In the genomic region with DNA sequence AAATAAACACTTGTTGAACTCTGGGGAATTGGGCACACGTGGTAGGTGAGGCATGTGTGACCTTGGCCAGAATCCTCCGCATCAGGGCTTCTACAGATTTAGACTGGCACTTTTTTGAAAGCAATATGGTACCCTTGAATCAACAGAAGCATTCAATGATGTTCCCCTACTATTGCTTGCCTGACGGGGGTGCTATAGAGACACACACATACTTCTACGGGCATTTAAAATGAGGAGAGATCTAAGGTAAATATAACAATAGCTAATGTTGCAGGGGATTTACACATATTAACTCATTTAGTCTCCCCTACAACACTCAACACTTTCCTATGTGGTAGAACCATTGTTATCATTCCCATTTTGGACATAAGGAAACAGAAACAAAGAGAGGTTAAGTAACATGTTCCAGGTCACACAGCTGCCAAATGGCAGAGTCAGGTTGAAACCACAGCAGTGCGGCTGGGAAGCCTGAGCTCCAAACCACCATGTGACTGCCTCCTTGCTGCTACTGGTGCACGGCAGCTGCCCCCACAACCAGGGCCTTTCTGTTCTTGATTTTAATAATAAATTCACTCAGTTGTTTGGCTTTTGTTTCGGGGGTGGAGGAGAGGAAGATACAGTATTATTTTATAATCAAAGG, we compare ENCODE assay signal across 9 cellular contexts.
DNase-seq lines count a peak whose midpoint lies in the region; ATAC-seq, FAIRE-seq and TF ChIP-seq lines count a peak whose summit lies in the region.
"Had no signal": no experiment of that assay in that cellular context is flagged by ENCODE, and none has a peak within 500 bp of the region (broad histone marks: within the 10 kb centered on the region; RNA-seq: fewer than 3 reads in every experiment).

No MANE protein-coding gene starts in this region.

- H3K9me3 Mint-ChIP-seq in central memory CD8-positive, alpha-beta T cell: no peaks in the 10 kb centered on the region

- peaks cover under 1% of the 10 kb centered on the region for H3K27me3 Mint-ChIP-seq in central memory CD8-positive, alpha-beta T cell

- no peaks in the 10 kb centered on the region for H3K36me3 Mint-ChIP-seq in central memory CD8-positive, alpha-beta T cell (ENCODE audit: insufficient read depth)

- peaks cover 10% of the 10 kb centered on the region for H3K4me1 Mint-ChIP-seq in central memory CD8-positive, alpha-beta T cell

- peak; percentile 85 for FAIRE-seq in GM12891 (lab: Jason Lieb, UNC)

- peak overlapping the region; percentile 23 for H3K4me3 Mint-ChIP-seq in central memory CD8-positive, alpha-beta T cell

- H3K27ac Mint-ChIP-seq in central memory CD8-positive, alpha-beta T cell (ENCODE audit: low read depth): no peak overlapping the region

- DNase-seq in GM12891 (ENCODE audit: insufficient read length, low spot score) (no peak), NCI-H446 treated with DMSO at 0.1 percent for 48 hours (lab: John Stamatoyannopoulos, UW) (no peak), GF-D8 (lab: John Stamatoyannopoulos, UW) (no peak), NOMO-1 treated with DMSO at 0.1 percent for 48 hours (lab: John Stamatoyannopoulos, UW; ENCODE audit: unreplicated experiment) (no peak), RPMI8226 (no peak)
- no peak for DNase-seq in central memory CD8-positive, alpha-beta T cell (ENCODE audit: low spot score in 2 of 2)
- DNase-seq: GDM1 had no signal

- ATAC-seq in GM19452 (IDR thresholded peaks at IDR 0.05; ENCODE audit: unreplicated experiment) (peak; percentile 72), HG03060 (IDR thresholded peaks at IDR 0.05; ENCODE audit: low read depth, unreplicated experiment) (peak; percentile 56)
- peak; percentile 14 for ATAC-seq in central memory CD8-positive, alpha-beta T cell (replicated peaks; ENCODE audit: extremely low read depth, poor library complexity, severe bottlenecking)

- no peak for TF ChIP-seq POLR2A in GM12891 (IDR thresholded peaks at IDR 0.05; ENCODE audit: low read depth, low read length)

TF ChIP-seq in GM12891, 5 proteins besides CTCF, POLR2A, EP300 and RAD21:
- TF ChIP-seq SPI1 (IDR thresholded peaks at IDR 0.05; ENCODE audit: low read depth, low read length) (no peak), POU2F2 (IDR thresholded peaks at IDR 0.05; ENCODE audit: low read depth, low read length) (peak; percentile 24; the same call in 1 of the 2 replicates), TAF1 (IDR thresholded peaks at IDR 0.05; ENCODE audit: low read depth, low read length) (no peak), PAX5 (IDR thresholded peaks at IDR 0.05; ENCODE audit: insufficient read depth, low read length, severe bottlenecking) (no peak), POLR2AphosphoS5 (IDR thresholded peaks at IDR 0.05; ENCODE audit: low read depth, low read length) (no peak)

Comparison
In these comparisons a context has a peak if more than half of its experiments do, and no peak if none do; other contexts are left out.
1. ATAC-seq: peak in every context shown above with its lines; median percentile 72 in GM19452; 56 in HG03060; 14 in central memory CD8-positive, alpha-beta T cell.